ENCODE assay signal across 8 cellular contexts in genomic region chr6:32195652-32195901, GRCh38. TPM values are rescaled to one million over a fixed set of nuclear protein-coding genes. Genes with fewer than 3 reads are reported as not detected.
DNase-seq lines count a peak whose midpoint lies in the region; ATAC-seq and TF ChIP-seq lines count a peak whose summit lies in the region.

No MANE protein-coding gene starts in this region.

- H3K9me3 ChIP-seq in MM.1S (replicated peaks; ENCODE audit: insufficient read depth, low read length): no peaks in the 10 kb centered on the region
- H3K9me3 ChIP-seq in neural cell (ENCODE audit: low read length): no peaks in the 10 kb centered on the region
- no peaks in the 10 kb centered on the region for H3K9me3 ChIP-seq in stomach

- ATAC-seq in GM21619 (IDR thresholded peaks at IDR 0.05; ENCODE audit: unreplicated experiment): peak; percentile 65

- peaks cover 21% of the 10 kb centered on the region; the same call in 1 of the 2 replicates for H3F3A ChIP-seq in MM.1S (ENCODE audit: insufficient read depth, low read length)
- peaks cover 5% of the 10 kb centered on the region for H3F3A ChIP-seq in neural cell (ENCODE audit: insufficient read depth, low read length, poor library complexity, severe bottlenecking)

- TF ChIP-seq EP300 in neural cell (conservative IDR thresholded peaks at IDR 0.05; ENCODE audit: poor library complexity, severe bottlenecking) (no peak), stomach (IDR thresholded peaks at IDR 0.05) (no peak)

- peaks cover 7% of the 10 kb centered on the region for H3K27me3 ChIP-seq in MM.1S (replicated peaks; ENCODE audit: insufficient read depth, low read length)
- no peaks in the 10 kb centered on the region for H3K27me3 ChIP-seq in neural cell (ENCODE audit: insufficient read depth, low read depth, low read length)
- no peaks in the 10 kb centered on the region for H3K27me3 ChIP-seq in stomach

- H3K27ac ChIP-seq in MM.1S (ENCODE audit: low read length) (peak overlapping the region; percentile 91; the same call in 1 of the 2 replicates), neural cell (ENCODE audit: low read length) (peak overlapping the region; percentile 100), stomach (peak overlapping the region; percentile 84 to 100 (median 99))

- intact Hi-C loops in stomach (cut with DNase I; ENCODE audit: low total_unique reads): no loop called here

- in situ Hi-C loops in Caki2 (cut with HindIII; ENCODE audit: low pct_unique_long_range_greater_than_20kb, low sequenced_read_pairs): no loop called here

- H2AFZ ChIP-seq in MM.1S (ENCODE audit: low read length) (no peak overlapping the region), neural cell (ENCODE audit: low read depth, low read length) (peak overlapping the region; percentile 40)

- TF ChIP-seq CTCF in MM.1S (IDR thresholded peaks at IDR 0.05; ENCODE audit: low read length) (no peak), foreskin fibroblast (IDR thresholded peaks at IDR 0.05; ENCODE audit: low read depth, low read length) (peak; percentile 53), neural cell (IDR thresholded peaks at IDR 0.05; ENCODE audit: poor library complexity, severe bottlenecking) (peak; percentile 48), stomach (IDR thresholded peaks at IDR 0.05) (peak in 4 of 7 experiments; percentile 48 to 73 (median 60))

- DNase-seq in Caki2 (ENCODE audit: low read depth) (peak; percentile 100), MM.1S (peak; percentile 100), SIG-M5 (lab: John Stamatoyannopoulos, UW) (peak; percentile 88), foreskin fibroblast (peak; percentile 100), stomach (peak; percentile 100)
- DNase-seq in activated naive CD4-positive, alpha-beta T cell (lab: John Stamatoyannopoulos, UW): peak; percentile 99 to 100 (median 99)

- no peak for TF ChIP-seq RAD21 in neural cell (conservative IDR thresholded peaks at IDR 0.05)

- no peak for TF ChIP-seq POLR2A in stomach (IDR thresholded peaks at IDR 0.05)

- H3K9ac ChIP-seq in MM.1S (ENCODE audit: low read length): no peak overlapping the region
- H3K9ac ChIP-seq in neural cell (ENCODE audit: low read length): peak overlapping the region; percentile 100

- no peaks in the 10 kb centered on the region for H3K36me3 ChIP-seq in MM.1S (replicated peaks; ENCODE audit: insufficient read depth, low read length)
- no peaks in the 10 kb centered on the region for H3K36me3 ChIP-seq in neural cell (ENCODE audit: insufficient read depth, low read length)
- no peaks in the 10 kb centered on the region for H3K36me3 ChIP-seq in stomach

- peaks cover 31% of the 10 kb centered on the region for H3K4me1 ChIP-seq in MM.1S (ENCODE audit: low read length)
- peaks cover 30 to 63% (median 51%) of the 10 kb centered on the region in 4 donors for H3K4me1 ChIP-seq in stomach

- H3K4me3 ChIP-seq in MM.1S (ENCODE audit: low read length): peak overlapping the region; percentile 83; the same call in 1 of the 2 replicates
- peak overlapping the region; percentile 83 to 91 for H3K4me3 ChIP-seq in foreskin fibroblast (ENCODE audit: low read depth in 1 of 2, low read length in 2 of 2)
- H3K4me3 ChIP-seq in neural cell (ENCODE audit: low read length): peak overlapping the region; percentile 82
- H3K4me3 ChIP-seq in stomach: peak overlapping the region; percentile 52 to 83 (median 65)

- 0 to 1% (median 0%) methylated on average over 15 to 25 of the region's 25 CpGs for WGBS in stomach, 5 donors

- H4K20me1 ChIP-seq in MM.1S (ENCODE audit: insufficient read depth, low read length) (no peaks in the 10 kb centered on the region), neural cell (ENCODE audit: insufficient read depth) (no peaks in the 10 kb centered on the region)

- H3K4me2 ChIP-seq in MM.1S (ENCODE audit: low read depth, low read length) (no peak overlapping the region; the same call in 1 of the 2 replicates), neural cell (ENCODE audit: low read length) (no peak overlapping the region)

- H3K79me2 ChIP-seq in MM.1S (ENCODE audit: low read length) (peaks cover 19% of the 10 kb centered on the region), neural cell (replicated peaks; ENCODE audit: insufficient read depth, low read length) (peaks cover 4% of the 10 kb centered on the region)

- H3K9me2 ChIP-seq in MM.1S (replicated peaks; ENCODE audit: insufficient read depth, low read length) (no peaks in the 10 kb centered on the region), neural cell (ENCODE audit: insufficient read depth, low read length) (no peaks in the 10 kb centered on the region)

TF ChIP-seq in neural cell, 6 proteins besides CTCF, POLR2A, EP300 and RAD21:
- TF ChIP-seq MXI1 (conservative IDR thresholded peaks at IDR 0.05; ENCODE audit: poor library complexity, severe bottlenecking) (no peak), EZH2 (IDR thresholded peaks at IDR 0.05; ENCODE audit: borderline replicate concordance, insufficient read depth, low read length, poor library complexity, severe bottlenecking) (no peak), TAF1 (IDR thresholded peaks at IDR 0.05; ENCODE audit: low read depth) (no peak), SMC3 (conservative IDR thresholded peaks at IDR 0.05; ENCODE audit: poor library complexity) (no peak), POLR2AphosphoS5 (IDR thresholded peaks at IDR 0.05) (no peak), REST (IDR thresholded peaks at IDR 0.05; ENCODE audit: borderline replicate concordance) (no peak)
TF ChIP-seq in neural cell: peak in this region for 0.

RNA-seq across cellular contexts. Expression of gene GPSM3, which starts 3.1 kb away (rescaled TPM):
- 0.14 and 3.4 TPM in 2 replicates for total RNA-seq in Caki2 (2014; rRNA removed; shearing (Covaris generic); ENCODE audit: low replicate concordance)
- polyA plus RNA-seq in neural cell (0.88 and 1.2 TPM in 2 replicates), stomach (10 to 100 TPM in 2 of 3 donors, 1 to 10 TPM in 1; 10.0 to 25.8 (median 23.9) TPM)
- polyA minus RNA-seq in neural cell: not detected in 2 replicates
- 10 to 100 TPM in 1 of 5 donors, 1 to 10 TPM in 1, not detected in 3; 3.1 to 41.0 TPM for total RNA-seq in stomach

RNA-seq across cellular contexts. Expression of gene PBX2, which starts 5.6 kb away (rescaled TPM):
- 80.1 and 87.2 TPM in 2 replicates for total RNA-seq in Caki2 (2014; rRNA removed; shearing (Covaris generic); ENCODE audit: low replicate concordance)
- polyA plus RNA-seq in neural cell (53.2 and 78.7 TPM in 2 replicates), stomach (10 to 100 TPM; 26.5 to 31.4 (median 28.0) TPM)
- polyA minus RNA-seq in neural cell: 83.3 and 91.3 TPM in 2 replicates
- total RNA-seq in stomach: 10 to 100 TPM; 23.5 to 50.3 (median 42.0) TPM

RNA-seq across cellular contexts. Expression of gene AGER, which starts 11.5 kb away (rescaled TPM):
- total RNA-seq in Caki2 (2014; rRNA removed; shearing (Covaris generic); ENCODE audit: low replicate concordance): 1.7 and 1.9 TPM in 2 replicates
- 7.2 and 7.5 TPM in 2 replicates for polyA plus RNA-seq in neural cell
- polyA minus RNA-seq in neural cell: 0.49 and 1.0 TPM in 2 replicates
- 10 to 100 TPM in 2 of 5 donors, 1 to 10 TPM in 2, under 1 TPM in 1; 0.87 to 35.6 (median 2.8) TPM for total RNA-seq in stomach
- 10 to 100 TPM; 13.0 to 18.0 (median 16.9) TPM for polyA plus RNA-seq in stomach

RNA-seq across cellular contexts. Expression of gene RNF5, which starts 17.4 kb away (rescaled TPM):
- 111 and 147 TPM in 2 replicates for total RNA-seq in Caki2 (2014; rRNA removed; shearing (Covaris generic); ENCODE audit: low replicate concordance)
- polyA plus RNA-seq in neural cell: 342 and 369 TPM in 2 replicates
- 130 and 154 TPM in 2 replicates for polyA minus RNA-seq in neural cell
- total RNA-seq in stomach: 10 to 100 TPM; 22.6 to 71.4 (median 50.9) TPM
- polyA plus RNA-seq in stomach: 100 to 1,000 TPM in 1 of 3 donors, 10 to 100 TPM in 2; 92.5 to 107 (median 93.2) TPM

RNA-seq across cellular contexts. Expression of gene AGPAT1, which starts 19.7 kb away (rescaled TPM):
- 42.7 and 61.0 TPM in 2 replicates for total RNA-seq in Caki2 (2014; rRNA removed; shearing (Covaris generic); ENCODE audit: low replicate concordance)
- 24.7 and 28.4 TPM in 2 replicates for polyA plus RNA-seq in neural cell
- 25.1 and 29.4 TPM in 2 replicates for polyA minus RNA-seq in neural cell
- 10 to 100 TPM in 4 of 5 donors, 1 to 10 TPM in 1; 7.3 to 52.6 (median 33.5) TPM for total RNA-seq in stomach
- polyA plus RNA-seq in stomach: 10 to 100 TPM; 31.3 to 41.9 (median 36.2) TPM

Comparison
In these comparisons a context has a peak if more than half of its experiments do, and no peak if none do; other contexts are left out.
1. Peak in every context shown above with its lines: DNase-seq, ATAC-seq, H3K4me3 ChIP-seq and H3K27ac ChIP-seq.